In the genomic region with DNA sequence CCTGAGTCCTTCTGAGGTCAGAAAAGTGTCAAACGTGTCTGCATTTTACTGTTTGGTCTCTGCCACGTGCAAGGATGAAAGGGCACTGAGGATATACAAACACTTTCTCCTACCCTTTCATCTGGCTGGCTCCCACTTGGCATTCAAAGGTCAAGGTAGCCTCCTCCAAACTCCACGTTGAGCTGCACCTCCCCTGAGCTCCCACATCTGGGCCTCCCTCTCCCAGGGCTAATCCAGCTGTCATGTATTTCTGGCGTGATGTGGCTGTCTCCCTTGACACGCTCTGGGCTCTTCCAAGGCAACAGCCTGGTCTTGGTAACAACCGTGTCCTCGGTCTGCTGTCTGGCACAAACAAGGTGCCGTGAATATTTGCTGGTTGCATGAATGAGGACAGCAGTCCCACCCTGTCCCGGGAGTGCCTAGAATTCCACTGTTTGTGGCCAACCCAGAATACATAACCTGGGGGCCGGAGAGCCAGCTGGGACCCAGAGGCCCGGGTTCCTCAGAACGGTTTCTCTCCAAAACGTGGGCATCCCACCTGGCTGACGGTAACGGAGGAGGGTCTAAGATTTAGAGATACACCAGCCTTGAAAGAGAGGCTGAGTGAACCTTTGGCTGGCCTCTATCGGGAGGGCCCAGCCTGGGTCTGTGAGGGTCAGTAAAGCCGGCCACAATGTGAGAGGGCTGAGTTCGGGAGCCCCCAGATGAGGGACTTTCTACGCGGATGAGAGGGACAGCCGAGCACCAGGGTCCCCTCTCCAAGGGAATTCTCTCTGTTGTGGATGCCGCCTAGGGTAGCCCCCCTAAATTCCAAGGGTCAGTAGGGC, we compare ENCODE assay signal across 8 cellular contexts. TPM values are rescaled to one million over a fixed set of nuclear protein-coding genes. Genes with fewer than 3 reads are reported as not detected.
DNase-seq lines count a peak whose midpoint lies in the region; ATAC-seq lines count a peak whose summit lies in the region.

No MANE protein-coding gene starts in this region.

- H3K27me3 Mint-ChIP-seq in activated naive CD8-positive, alpha-beta T cell, result no peaks in the 10 kb centered on the region

- H3K36me3 ChIP-seq in HUES64 (ENCODE audit: insufficient read depth, low read length), result peaks cover 26% of the 10 kb centered on the region

- peak overlapping the region; percentile 93 for H3K27ac Mint-ChIP-seq in activated naive CD8-positive, alpha-beta T cell

- peak; percentile 13 to 16 for ATAC-seq in left cardiac atrium

- H3K9me3 ChIP-seq in HUES64 (ENCODE audit: insufficient read depth, low read depth, low read length), result no peaks in the 10 kb centered on the region

- intact Hi-C loops in left cardiac atrium (cut with DNase I), result loop anchor here in 1 of 2 donors (2.0 kb wide), 1 partner anchor 20 kb away; the partner anchor contains the start of gene PBRM1

- peak overlapping the region; percentile 96 for H3K4me3 Mint-ChIP-seq in activated naive CD8-positive, alpha-beta T cell

- no peaks in the 10 kb centered on the region for H3K36me3 Mint-ChIP-seq in activated naive CD8-positive, alpha-beta T cell

- peaks cover 5% of the 10 kb centered on the region; the same call in 1 of the 2 replicates for H3K4me1 ChIP-seq in HUES64 (ENCODE audit: insufficient read depth, low read length)

- H3K9ac ChIP-seq in HUES64 (ENCODE audit: low read depth, low read length), result peak overlapping the region; percentile 92

- no peak overlapping the region for H3K27ac ChIP-seq in HUES64 (ENCODE audit: low read depth, low read length)

- no peaks in the 10 kb centered on the region for H3K27me3 ChIP-seq in HUES64 (ENCODE audit: insufficient read depth, low read length)

- WGBS in HUES64, result 8% methylated on average over 22 of the region's 22 CpGs

- peaks cover 36% of the 10 kb centered on the region for H3K4me1 Mint-ChIP-seq in activated naive CD8-positive, alpha-beta T cell (ENCODE audit: low read depth)

- H3K4me3 ChIP-seq in HUES64 (ENCODE audit: low read length), result peak overlapping the region; percentile 100

- peak; percentile 15 for DNase-seq in activated naive CD4-positive, alpha-beta T cell treated with Interleukin-2 at 50 U/mL for 16 hours
- no peak for DNase-seq in activated naive CD4-positive, alpha-beta T cell treated with anti-CD3 and anti-CD28 coated beads, Interleukin-2, amount 50 U/mL, for 16 hours
- DNase-seq in left cardiac atrium (no peak), renal cortical epithelial cell (ENCODE audit: low read depth) (peak; percentile 46), NCI-H2107 (lab: John Stamatoyannopoulos, UW) (no peak), NK-92 (lab: John Stamatoyannopoulos, UW; ENCODE audit: unreplicated experiment) (no peak)

- no peaks in the 10 kb centered on the region for H3K9me3 Mint-ChIP-seq in activated naive CD8-positive, alpha-beta T cell (ENCODE audit: low read depth)

RNA-seq across cellular contexts. Expression of gene GLT8D1, which starts 0.8 kb away (rescaled TPM):
- polyA plus RNA-seq in HUES64 (2013, experiment 1 of 2), result 34.7 TPM
- 52.9 TPM for polyA plus RNA-seq in HUES64 (2013, experiment 2 of 2)
- total RNA-seq in left cardiac atrium, result 10 to 100 TPM; 31.3 to 37.6 TPM
- total RNA-seq in renal cortical epithelial cell, result 52.8 and 133 TPM in 2 replicates

RNA-seq across cellular contexts. Expression of gene SPCS1, which starts 1.1 kb away (rescaled TPM):
- 126 TPM for polyA plus RNA-seq in HUES64 (2013, experiment 1 of 2)
- 132 TPM for polyA plus RNA-seq in HUES64 (2013, experiment 2 of 2)
- 10 to 100 TPM; 72.1 to 88.1 TPM for total RNA-seq in left cardiac atrium
- 52.4 and 77.1 TPM in 2 replicates for total RNA-seq in renal cortical epithelial cell

RNA-seq across cellular contexts. Expression of gene GNL3, which starts 19.0 kb away (rescaled TPM):
- polyA plus RNA-seq in HUES64 (2013, experiment 1 of 2), result 167 TPM
- polyA plus RNA-seq in HUES64 (2013, experiment 2 of 2), result 155 TPM
- total RNA-seq in left cardiac atrium, result 10 to 100 TPM; 30.2 to 61.2 TPM
- 113 and 177 TPM in 2 replicates for total RNA-seq in renal cortical epithelial cell

RNA-seq across cellular contexts. Expression of gene PBRM1, which starts 19.1 kb away (rescaled TPM):
- polyA plus RNA-seq in HUES64 (2013, experiment 1 of 2), result 53.2 TPM
- polyA plus RNA-seq in HUES64 (2013, experiment 2 of 2), result 45.8 TPM
- total RNA-seq in left cardiac atrium (10 to 100 TPM; 50.7 to 54.4 TPM), renal cortical epithelial cell (43.6 and 91.2 TPM in 2 replicates)

Comparison
In these comparisons a context has a peak if more than half of its experiments do, and no peak if none do; other contexts are left out.
1. DNase-seq: peak in activated naive CD4-positive, alpha-beta T cell treated with Interleukin-2 at 50 U/mL for 16 hours (single experiment) and renal cortical epithelial cell (single experiment); none in activated naive CD4-positive, alpha-beta T cell treated with anti-CD3 and anti-CD28 coated beads, Interleukin-2, amount 50 U/mL, for 16 hours (single experiment), left cardiac atrium (single experiment), NCI-H2107 (single experiment) and NK-92 (single experiment).